18 cellular contexts compared by ENCODE assay signal in the genomic region with DNA sequence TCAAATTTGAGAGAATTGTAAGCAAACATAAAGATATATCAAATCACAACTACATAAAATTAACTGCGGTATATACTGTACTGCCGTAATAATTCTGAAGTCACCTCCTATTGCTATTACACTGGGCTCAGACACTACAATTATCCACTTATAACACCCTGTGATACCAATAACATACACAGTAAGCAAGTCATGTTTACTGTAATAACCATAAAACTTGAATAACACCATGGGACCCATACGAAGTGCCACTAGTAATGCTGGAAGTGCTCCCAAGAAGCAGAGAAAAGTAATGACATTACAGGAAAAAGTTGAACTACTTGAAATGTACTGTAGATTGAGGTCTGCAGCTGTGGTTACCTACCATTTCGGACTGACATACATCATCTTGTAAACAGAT. TPM values are rescaled to one million over a fixed set of nuclear protein-coding genes. Genes with fewer than 3 reads are reported as not detected.
DNase-seq lines count a peak whose midpoint lies in the region; ATAC-seq, FAIRE-seq and TF ChIP-seq lines count a peak whose summit lies in the region.
"Had no signal": no experiment of that assay in that cellular context is flagged by ENCODE, and none has a peak within 500 bp of the region (broad histone marks: within the 10 kb centered on the region; RNA-seq: fewer than 3 reads in every experiment).

No MANE protein-coding gene starts in this region.

- intact Hi-C loops in left ventricle myocardium inferior (cut with micrococcal nuclease) (no loop called here), body of pancreas (cut with DNase I) (no loop called here)

- TF ChIP-seq CTCF in left ventricle myocardium inferior (IDR thresholded peaks at IDR 0.05; ENCODE audit: borderline replicate concordance) (no peak), body of pancreas (IDR thresholded peaks at IDR 0.05) (no peak)

- 72 to 73% methylated on average over 4 of the region's 4 CpGs for WGBS in body of pancreas, 2 donors

- H3K9me3 ChIP-seq in left ventricle myocardium inferior (replicated peaks) (no peaks in the 10 kb centered on the region), body of pancreas (no peaks in the 10 kb centered on the region)

- no peak for ATAC-seq in body of pancreas
- ATAC-seq: GM12878, GM23338 had no signal

- FAIRE-seq in H54 (lab: Jason Lieb, UNC): peak; percentile 27
- FAIRE-seq: A204.1, GM12878, GM18507, HepG2, HTR-8/SVneo had no signal

- TF ChIP-seq POLR2A in H54 (IDR thresholded peaks at IDR 0.05; ENCODE audit: low read depth, low read length): no peak
- TF ChIP-seq POLR2A in body of pancreas (IDR thresholded peaks at IDR 0.05): no peak

- H3K4me3 ChIP-seq in left ventricle myocardium inferior (no peak overlapping the region), body of pancreas (no peak overlapping the region)
- H3K4me3 ChIP-seq: GM12878, GM23338 had no signal

- H3K27ac ChIP-seq in left ventricle myocardium inferior (replicated peaks) (no peak overlapping the region), body of pancreas (no peak overlapping the region)

- peaks cover 26% of the 10 kb centered on the region for H3K4me1 ChIP-seq in left ventricle myocardium inferior
- H3K4me1 ChIP-seq in body of pancreas: peaks cover 7% of the 10 kb centered on the region

- peak; percentile 11 for DNase-seq in NCI-H2227 treated with DMSO at 0.1 percent for 48 hours (lab: John Stamatoyannopoulos, UW)
- DNase-seq in NCI-H2227 (lab: John Stamatoyannopoulos, UW; ENCODE audit: unreplicated experiment): no peak
- DNase-seq in H54 (ENCODE audit: insufficient read length, low spot score): no peak
- DNase-seq in NCI-H69 (lab: John Stamatoyannopoulos, UW): peak; percentile 37
- no peak for DNase-seq in left ventricle myocardium inferior
- DNase-seq in NOMO-1 (lab: John Stamatoyannopoulos, UW; ENCODE audit: unreplicated experiment in 2 of 2): no peak
- DNase-seq in body of pancreas: no peak
- DNase-seq: C1 segment of cervical spinal cord; CD4-positive, alpha-beta memory T cell; DMS79; H9; HFFc6 had no signal

- peaks cover 24% of the 10 kb centered on the region for H3K36me3 ChIP-seq in left ventricle myocardium inferior
- no peaks in the 10 kb centered on the region for H3K36me3 ChIP-seq in body of pancreas (replicated peaks in 1 of 2; ENCODE audit: insufficient read depth in 1 of 2, low read depth in 2 of 2)

- no peaks in the 10 kb centered on the region for H3K27me3 ChIP-seq in left ventricle myocardium inferior (ENCODE audit: low read depth)
- no peaks in the 10 kb centered on the region for H3K27me3 ChIP-seq in body of pancreas

RNA-seq across cellular contexts. Expression of gene CMC2, which starts 24.0 kb away (rescaled TPM):
- 136 TPM for total RNA-seq in left ventricle myocardium inferior
- 10 to 100 TPM; 15.5 to 23.6 TPM for total RNA-seq in body of pancreas

RNA-seq across cellular contexts. Expression of gene CENPN, which starts 24.4 kb away (rescaled TPM):
- 7.9 TPM for total RNA-seq in left ventricle myocardium inferior
- 1 to 10 TPM; 1.3 to 4.3 TPM for total RNA-seq in body of pancreas

RNA-seq across cellular contexts. Expression of gene ATMIN, which starts 53.0 kb away (rescaled TPM):
- total RNA-seq in left ventricle myocardium inferior: 22.0 TPM
- total RNA-seq in body of pancreas: 10 to 100 TPM; 15.6 to 15.8 TPM

Comparison
In these comparisons a context has a peak if more than half of its experiments do, and no peak if none do; other contexts are left out.
1. DNase-seq: peak in NCI-H2227 treated with DMSO at 0.1 percent for 48 hours (single experiment) and NCI-H69 (single experiment); none in NCI-H2227 (single experiment), H54 (single experiment), left ventricle myocardium inferior (single experiment), NOMO-1 (0 of 2) and body of pancreas (0 of 4).